In the genomic region with DNA sequence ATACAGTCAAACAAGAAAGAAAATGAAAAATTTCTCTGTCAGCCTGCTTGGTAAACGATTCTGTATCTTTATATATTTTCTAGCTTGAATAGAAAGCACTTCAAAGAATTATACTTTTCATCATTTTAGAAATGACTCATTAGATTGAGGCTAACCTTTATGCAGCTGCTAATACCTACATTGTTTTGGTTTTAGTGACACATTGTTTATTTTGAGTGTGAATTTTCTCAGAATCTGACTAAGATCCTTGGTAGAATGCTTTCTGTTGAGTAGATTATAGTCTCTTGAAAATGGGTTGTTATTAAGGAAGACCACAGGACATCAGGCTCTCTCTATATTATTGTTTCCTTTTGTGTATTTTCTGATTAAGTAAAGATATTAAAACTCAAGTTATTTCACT, we compare ENCODE assay signal across 1 cellular context.
TF ChIP-seq lines count a peak whose summit lies in the region.

A gene with protein sequence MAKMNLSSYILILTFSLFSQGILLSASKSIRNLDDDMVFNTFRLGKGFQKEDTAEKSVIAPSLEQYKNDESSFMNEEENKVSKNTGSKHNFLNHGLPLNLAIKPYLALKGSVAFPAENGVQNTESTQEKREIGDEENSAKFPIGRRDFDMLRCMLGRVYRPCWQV (minus strand): TSS at position 45 of the 400 bp plus-strand sequence. CDS start 63 bp downstream, outside the sequence.

TF ChIP-seq in GM12878, 131 proteins besides CTCF, POLR2A, EP300 and RAD21 (continued from another document):
- TF ChIP-seq SMAD5 (IDR thresholded peaks at IDR 0.05; ENCODE audit: low read depth) (no peak), PAX8 (IDR thresholded peaks at IDR 0.05) (no peak), YBX1 (IDR thresholded peaks at IDR 0.05) (no peak), CHD2 (IDR thresholded peaks at IDR 0.05; ENCODE audit: borderline replicate concordance, low read depth, low read length) (no peak), BACH1 (IDR thresholded peaks at IDR 0.05; ENCODE audit: borderline replicate concordance) (0 out of 2 replicates have a peak, but pooled peaks have one; percentile 17), JUND (IDR thresholded peaks at IDR 0.05; ENCODE audit: low read depth, low read length) (peak; percentile 36; the same call in 1 of the 2 replicates), SPI1 (IDR thresholded peaks at IDR 0.05; ENCODE audit: borderline replicate concordance, insufficient read depth, low read depth, low read length) (no peak)
- TF ChIP-seq, protein P1, sequence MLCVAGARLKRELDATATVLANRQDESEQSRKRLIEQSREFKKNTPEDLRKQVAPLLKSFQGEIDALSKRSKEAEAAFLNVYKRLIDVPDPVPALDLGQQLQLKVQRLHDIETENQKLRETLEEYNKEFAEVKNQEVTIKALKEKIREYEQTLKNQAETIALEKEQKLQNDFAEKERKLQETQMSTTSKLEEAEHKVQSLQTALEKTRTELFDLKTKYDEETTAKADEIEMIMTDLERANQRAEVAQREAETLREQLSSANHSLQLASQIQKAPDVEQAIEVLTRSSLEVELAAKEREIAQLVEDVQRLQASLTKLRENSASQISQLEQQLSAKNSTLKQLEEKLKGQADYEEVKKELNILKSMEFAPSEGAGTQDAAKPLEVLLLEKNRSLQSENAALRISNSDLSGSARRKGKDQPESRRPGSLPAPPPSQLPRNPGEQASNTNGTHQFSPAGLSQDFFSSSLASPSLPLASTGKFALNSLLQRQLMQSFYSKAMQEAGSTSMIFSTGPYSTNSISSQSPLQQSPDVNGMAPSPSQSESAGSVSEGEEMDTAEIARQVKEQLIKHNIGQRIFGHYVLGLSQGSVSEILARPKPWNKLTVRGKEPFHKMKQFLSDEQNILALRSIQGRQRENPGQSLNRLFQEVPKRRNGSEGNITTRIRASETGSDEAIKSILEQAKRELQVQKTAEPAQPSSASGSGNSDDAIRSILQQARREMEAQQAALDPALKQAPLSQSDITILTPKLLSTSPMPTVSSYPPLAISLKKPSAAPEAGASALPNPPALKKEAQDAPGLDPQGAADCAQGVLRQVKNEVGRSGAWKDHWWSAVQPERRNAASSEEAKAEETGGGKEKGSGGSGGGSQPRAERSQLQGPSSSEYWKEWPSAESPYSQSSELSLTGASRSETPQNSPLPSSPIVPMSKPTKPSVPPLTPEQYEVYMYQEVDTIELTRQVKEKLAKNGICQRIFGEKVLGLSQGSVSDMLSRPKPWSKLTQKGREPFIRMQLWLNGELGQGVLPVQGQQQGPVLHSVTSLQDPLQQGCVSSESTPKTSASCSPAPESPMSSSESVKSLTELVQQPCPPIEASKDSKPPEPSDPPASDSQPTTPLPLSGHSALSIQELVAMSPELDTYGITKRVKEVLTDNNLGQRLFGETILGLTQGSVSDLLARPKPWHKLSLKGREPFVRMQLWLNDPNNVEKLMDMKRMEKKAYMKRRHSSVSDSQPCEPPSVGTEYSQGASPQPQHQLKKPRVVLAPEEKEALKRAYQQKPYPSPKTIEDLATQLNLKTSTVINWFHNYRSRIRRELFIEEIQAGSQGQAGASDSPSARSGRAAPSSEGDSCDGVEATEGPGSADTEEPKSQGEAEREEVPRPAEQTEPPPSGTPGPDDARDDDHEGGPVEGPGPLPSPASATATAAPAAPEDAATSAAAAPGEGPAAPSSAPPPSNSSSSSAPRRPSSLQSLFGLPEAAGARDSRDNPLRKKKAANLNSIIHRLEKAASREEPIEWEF (IDR thresholded peaks at IDR 0.05; ENCODE audit: insufficient replicate concordance, low read depth, low read length) = no peak
